In genomic region chr10:114239117-114239993, GRCh38 we compare ENCODE assay signal across 8 cellular contexts. TPM values are rescaled to one million over a fixed set of nuclear protein-coding genes. Genes with fewer than 3 reads are reported as not detected.
DNase-seq lines count a peak whose midpoint lies in the region; ATAC-seq, FAIRE-seq and TF ChIP-seq lines count a peak whose summit lies in the region.

TSS of gene VWA2 (plus strand) at chr10:114239254. CDS start at chr10:114248714, 9,460 bp downstream.

- peak; percentile 42 to 57 for TF ChIP-seq RAD21 in A549 (conservative IDR thresholded peaks at IDR 0.05 in 1 of 2, IDR thresholded peaks at IDR 0.05 in 1 of 2)

- H3K27ac ChIP-seq in A549: peak within 1 kb of the TSS in 1 of 2 experiments; percentile 9; a peak in 2 of 6 replicates
- H3K27ac ChIP-seq in HEK293 (ENCODE audit: extremely low read depth, low read depth, low read length): peak within 1 kb of the TSS; percentile 1; the same call in 1 of the 2 replicates
- no peak within 1 kb of the TSS for H3K27ac ChIP-seq in WERI-Rb-1
- no peak within 1 kb of the TSS for H3K27ac ChIP-seq in cardiac muscle cell

- CTCF ChIA-PET in A549 (lab: Yijun Ruan, JAX) (interaction anchor here (0.6 to 0.9 kb wide), 5 partner anchors 13 to 583 kb away, joined by 3 to 4 read pairs (median 3); no protein-coding TSS in a partner anchor), HEK293 (lab: Yijun Ruan, JAX) (interaction anchor here (0.7 to 0.8 kb wide), 6 partner anchors 10 to 232 kb away, joined by 3 to 4 read pairs (median 3); no protein-coding TSS in a partner anchor)

- no peak; the same call in 2 of the 3 replicates for TF ChIP-seq CTCF in A549 (IDR thresholded peaks at IDR 0.05)
- TF ChIP-seq CTCF in HEK293 (tag by site-specific recombination; IDR thresholded peaks at IDR 0.05): peak; percentile 35; the same call in 1 of the 2 replicates
- peak; percentile 34; the same call in 1 of the 2 replicates for TF ChIP-seq CTCF in WERI-Rb-1 (IDR thresholded peaks at IDR 0.05; ENCODE audit: low read depth, low read length)
- no peak for TF ChIP-seq CTCF in cardiac muscle cell (IDR thresholded peaks at IDR 0.05; ENCODE audit: low read depth, low read length)

- no peak for TF ChIP-seq EP300 in A549 (IDR thresholded peaks at IDR 0.05)

- peaks cover 36% of the 10 kb centered on the region for H3K27me3 ChIP-seq in WERI-Rb-1 (ENCODE audit: insufficient read depth, low read depth, severe bottlenecking)
- peaks cover 74% of the 10 kb centered on the region for H3K27me3 ChIP-seq in cardiac muscle cell

- intact Hi-C loops in sciatic nerve (cut with DNase I): no loop called here

- H3K4me1 ChIP-seq in A549: 0 out of 3 replicates have a peak, but pooled peaks cover 4% of the 10 kb centered on the region
- H3K4me1 ChIP-seq in HEK293 (ENCODE audit: control insufficient read depth, insufficient read depth, low read length): peaks cover 2% of the 10 kb centered on the region; the same call in 1 of the 2 replicates
- H3K4me1 ChIP-seq in cardiac muscle cell (ENCODE audit: low read depth): peaks cover 3% of the 10 kb centered on the region

- H3K4me2 ChIP-seq in A549: peak within 1 kb of the TSS; percentile 92

- no peaks in the 10 kb centered on the region for H3K9me3 ChIP-seq in A549
- no peaks in the 10 kb centered on the region for H3K9me3 ChIP-seq in HEK293 (ENCODE audit: control insufficient read depth, insufficient read depth, low read depth, low read length)
- no peaks in the 10 kb centered on the region for H3K9me3 ChIP-seq in WERI-Rb-1 (ENCODE audit: severe bottlenecking)
- no peaks in the 10 kb centered on the region for H3K9me3 ChIP-seq in cardiac muscle cell (ENCODE audit: low read depth)

- peak; percentile 65 to 82 for ATAC-seq in A549
- ATAC-seq in sciatic nerve: peak; percentile 39
- no peak for ATAC-seq in GM21576 (IDR thresholded peaks at IDR 0.05; ENCODE audit: unreplicated experiment)
- no peak for ATAC-seq in HG02610 (IDR thresholded peaks at IDR 0.05; ENCODE audit: unreplicated experiment)

- FAIRE-seq in A549 (lab: Jason Lieb, UNC): no peak

- H3K4me3 ChIP-seq in A549 (peak within 1 kb of the TSS; percentile 48), HEK293 (ENCODE audit: low read depth, low read length) (peak within 1 kb of the TSS; percentile 34), WERI-Rb-1 (ENCODE audit: low read depth, low read length) (peak within 1 kb of the TSS; percentile 41), cardiac muscle cell (peak within 1 kb of the TSS; percentile 40)

- POLR2A ChIA-PET in A549 (lab: Yijun Ruan, JAX): no interaction called here
- POLR2A ChIA-PET in HEK293 (lab: Yijun Ruan, JAX): no interaction called here

- no peaks in the 10 kb centered on the region for H3K36me3 ChIP-seq in HEK293 (ENCODE audit: control insufficient read depth in 2 of 2, insufficient read depth in 1 of 2, low read length in 2 of 2)
- no peaks in the 10 kb centered on the region for H3K36me3 ChIP-seq in WERI-Rb-1
- no peaks in the 10 kb centered on the region for H3K36me3 ChIP-seq in cardiac muscle cell

- DNase-seq in A549 (ENCODE audit: low read depth in 1 of 2, low spot score in 1 of 2) (peak; percentile 22 to 38), WERI-Rb-1 (peak; percentile 39), cardiac muscle cell (ENCODE audit: low read depth in 1 of 2, low spot score in 1 of 2) (peak in 1 of 2 donors; percentile 70), sciatic nerve (ENCODE audit: low spot score) (no peak), NOMO-1 (lab: John Stamatoyannopoulos, UW; ENCODE audit: unreplicated experiment in 2 of 2) (no peak)

- TF ChIP-seq POLR2A in A549 (IDR thresholded peaks at IDR 0.05; ENCODE audit: low read length): no peak

- 6% methylated on average over 34 of the region's 79 CpGs for WGBS in A549 (ENCODE audit: missing lambda C conversion rate)

TF ChIP-seq in A549, 52 proteins besides CTCF, POLR2A, EP300 and RAD21:
- TF ChIP-seq JUNB (IDR thresholded peaks at IDR 0.05) (no peak), CBX2 (IDR thresholded peaks at IDR 0.05; ENCODE audit: borderline replicate concordance, low read depth) (no peak), E2F6 (IDR thresholded peaks at IDR 0.05; ENCODE audit: borderline replicate concordance, low read depth) (0 out of 2 replicates have a peak, but pooled peaks have one; percentile 37), USF2 (IDR thresholded peaks at IDR 0.05) (peak; percentile 3; the same call in 1 of the 2 replicates), SMC3 (IDR thresholded peaks at IDR 0.05) (peak; percentile 34; the same call in 2 of the 3 replicates), MYC (IDR thresholded peaks at IDR 0.05; ENCODE audit: borderline replicate concordance, low read length) (no peak), MAX (IDR thresholded peaks at IDR 0.05) (peak; percentile 73), ATOH8 (CRISPR knock-in tag; IDR thresholded peaks at IDR 0.05; ENCODE audit: low read depth) (no peak)

TF ChIP-seq in HEK293, 187 proteins besides CTCF, POLR2A, EP300 and RAD21 (continues in another document):
- TF ChIP-seq ZNF530 (tag by site-specific recombination; IDR thresholded peaks at IDR 0.05; ENCODE audit: low read depth): no peak
- no peak for TF ChIP-seq TCF7L2 (IDR thresholded peaks at IDR 0.05; ENCODE audit: borderline replicate concordance, low read depth, low read length)
- no peak for TF ChIP-seq ZNF398 (tag by site-specific recombination; IDR thresholded peaks at IDR 0.05)
- peak; percentile 45; the same call in 1 of the 2 replicates for TF ChIP-seq ZNF423 (tag by site-specific recombination; IDR thresholded peaks at IDR 0.05)
- peak; percentile 35 for TF ChIP-seq ZBTB26 (tag by site-specific recombination; optimal IDR thresholded peaks at IDR 0.05)
- TF ChIP-seq ZNF2 (tag by site-specific recombination; IDR thresholded peaks at IDR 0.05): no peak
- TF ChIP-seq HOXC10 (CRISPR knock-in tag; IDR thresholded peaks at IDR 0.05): no peak
- peak; percentile 91 for TF ChIP-seq ZNF692 (tag by site-specific recombination; IDR thresholded peaks at IDR 0.05)
- TF ChIP-seq SP2 (tag by site-specific recombination; IDR thresholded peaks at IDR 0.05): no peak
- TF ChIP-seq ZNF132 (tag by site-specific recombination; IDR thresholded peaks at IDR 0.05; ENCODE audit: borderline replicate concordance): no peak
- no peak for TF ChIP-seq ZNF341 (tag by site-specific recombination; IDR thresholded peaks at IDR 0.05; ENCODE audit: low read depth)
- TF ChIP-seq ZNF37A (tag by site-specific recombination; IDR thresholded peaks at IDR 0.05): no peak
- 0 out of 2 replicates have a peak, but pooled peaks have one; percentile 17 for TF ChIP-seq ZNF335 (tag by site-specific recombination; conservative IDR thresholded peaks at IDR 0.05)
- no peak for TF ChIP-seq ZNF76 (tag by site-specific recombination; IDR thresholded peaks at IDR 0.05; ENCODE audit: borderline replicate concordance, low read depth)

RNA-seq across cellular contexts. Expression of gene VWA2, which starts in this region (rescaled TPM):
- polyA plus RNA-seq in A549 (2011; rRNA removed) (not detected in 2 replicates), A549 (2017; fragmentation: RNase III; extraction: RNeasy Plus Mini Kit Qiagen cat#74134 plus additional on column Dnase treatment) (not detected in 3 replicates), cardiac muscle cell (not detected in 2 replicates)
- polyA plus RNA-seq in A549 (2012; cell fraction: cytosol; rRNA removed): 0.01 TPM in 1 of 2 replicates, not detected in the other
- not detected in 2 replicates for polyA plus RNA-seq in A549 (2012; cell fraction: nucleus; rRNA removed)
- polyA minus RNA-seq in A549 (2011; rRNA and poly(A)+ RNA removed): 0.08 TPM in 1 of 2 replicates, not detected in the other
- total RNA-seq in cardiac muscle cell (not detected in 2 replicates), sciatic nerve (0.62 TPM)

Comparison
In these comparisons a context has a peak if more than half of its experiments do, and no peak if none do; other contexts are left out.
1. Peak in DNase-seq, ATAC-seq, H3K4me3 ChIP-seq and H3K4me2 ChIP-seq in A549; RNA of the gene not detected or under 1 TPM.
2. Peak in ATAC-seq in sciatic nerve; RNA of the gene not detected or under 1 TPM.
3. CTCF ChIP-seq: peak in HEK293 (single experiment) and WERI-Rb-1 (single experiment); none in A549 (single experiment) and cardiac muscle cell (single experiment).
4. Of the 5 proteins assayed by ChIP-seq in both HEK293 and A549: peak only in HEK293: CTCF; only in A549: none; in both: none; in neither: 4.
5. Peak in every context shown above with its lines, with median percentiles within 50 percentile points of each other: H3K4me3 ChIP-seq.